17 cellular contexts compared by ENCODE assay signal in the genomic region with DNA sequence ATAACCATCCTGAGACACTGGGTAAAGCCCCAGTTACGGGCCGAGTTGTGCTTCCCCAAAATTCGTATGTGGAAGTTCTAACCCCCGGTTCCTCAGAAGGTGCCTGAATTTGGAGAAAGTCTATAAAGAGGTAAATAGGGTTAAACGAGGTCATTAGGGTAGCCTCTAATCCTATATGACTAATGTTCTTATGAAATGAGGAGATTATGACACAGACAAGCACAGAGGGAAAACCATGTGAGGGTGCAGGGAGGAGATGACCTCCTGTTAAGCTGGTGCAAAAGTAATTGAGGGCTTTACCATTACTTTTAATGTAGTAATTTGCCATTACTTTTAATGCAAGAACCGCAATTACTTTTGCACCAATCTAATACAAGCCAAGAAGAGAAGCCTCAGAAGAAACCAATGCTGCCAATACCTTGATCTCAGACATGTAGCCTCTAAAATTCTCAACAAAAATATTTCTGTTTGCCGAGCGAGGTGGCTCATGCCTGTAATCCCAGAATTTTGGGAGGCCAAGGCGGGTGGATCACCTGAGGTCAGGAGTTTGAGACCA.
DNase-seq lines count a peak whose midpoint lies in the region; ATAC-seq, FAIRE-seq and TF ChIP-seq lines count a peak whose summit lies in the region.
"Had no signal": no experiment of that assay in that cellular context is flagged by ENCODE, and none has a peak within 500 bp of the region (broad histone marks: within the 10 kb centered on the region; RNA-seq: fewer than 3 reads in every experiment).

No MANE protein-coding gene starts in this region.

- H3K79me2 ChIP-seq in keratinocyte (ENCODE audit: control insufficient read depth, insufficient read depth, low read length) = no peaks in the 10 kb centered on the region

- H3K4me3 ChIP-seq in keratinocyte (ENCODE audit: control insufficient read depth in 2 of 3, extremely low read depth in 1 of 3, insufficient read depth in 2 of 3, low read depth in 1 of 3, low read length in 3 of 3) = no peak overlapping the region
- H3K4me3 ChIP-seq in mucosa of descending colon = no peak overlapping the region
- H3K4me3 ChIP-seq: stomach, uterus had no signal

- peak overlapping the region; percentile 2 for H2AFZ ChIP-seq in keratinocyte (ENCODE audit: control insufficient read depth, low read length)

- FAIRE-seq in keratinocyte (lab: Jason Lieb, UNC) = no peak

- no peaks in the 10 kb centered on the region for H3K9me1 ChIP-seq in keratinocyte (ENCODE audit: control insufficient read depth, extremely low read depth, insufficient read depth, low read length)

- dilution Hi-C loops in keratinocyte (cut with MboI; ENCODE audit: extremely low pct_ligation_motif_present, low sequenced_read_pairs) = no loop called here

- H3K36me3 ChIP-seq in keratinocyte (ENCODE audit: control insufficient read depth in 2 of 2, extremely low read depth in 1 of 2, insufficient read depth in 2 of 2, low read length in 2 of 2) (no peaks in the 10 kb centered on the region), mucosa of descending colon (ENCODE audit: low read depth) (no peaks in the 10 kb centered on the region)
- H3K36me3 ChIP-seq: BE2C, stomach, uterus had no signal

- no peak overlapping the region for H3K27ac ChIP-seq in keratinocyte (ENCODE audit: control insufficient read depth, insufficient read depth, low read length)
- H3K27ac ChIP-seq: stomach, uterus had no signal

- DNase-seq in NCI-H82 treated with DMSO at 0.1 percent for 48 hours (lab: John Stamatoyannopoulos, UW; ENCODE audit: unreplicated experiment) (peak; percentile 96), keratinocyte (ENCODE audit: low read depth, low spot score) (no peak), NCI-H2029 treated with DMSO at 0.1 percent for 48 hours (lab: John Stamatoyannopoulos, UW) (no peak), mucosa of descending colon (no peak), EL (no peak)
- DNase-seq: activated CD4-positive, alpha-beta T cell treated with anti-CD3 and anti-CD28 coated beads for 1 hour; activated naive CD4-positive, alpha-beta T cell treated with anti-CD3 and anti-CD28 coated beads, Interleukin-2, amount 10 ng/mL, durations not matched to agents 7 days and 5 days; BE2C; hypothalamus; NCI-H187 treated with DMSO at 0.1 percent for 48 hours; NCI-H524; stomach; T-helper 17 cell; uterus had no signal

- no peaks in the 10 kb centered on the region for H3K27me3 ChIP-seq in keratinocyte (ENCODE audit: control insufficient read depth, extremely low read depth, insufficient read depth, low read length)
- H3K27me3 ChIP-seq: BE2C, stomach, uterus had no signal

- no peak overlapping the region for H3K9ac ChIP-seq in keratinocyte (ENCODE audit: control insufficient read depth, extremely low read depth, insufficient read depth, low read length)

- H3K4me1 ChIP-seq in keratinocyte (ENCODE audit: control insufficient read depth, extremely low read depth, insufficient read depth, low read length) (peaks cover 8% of the 10 kb centered on the region), mucosa of descending colon (ENCODE audit: low read depth) (no peaks in the 10 kb centered on the region)
- H3K4me1 ChIP-seq: BE2C, stomach, uterus had no signal

- H3K9me3 ChIP-seq in keratinocyte (ENCODE audit: control insufficient read depth, low read depth, low read length) = no peaks in the 10 kb centered on the region
- peaks cover 3% of the 10 kb centered on the region for H3K9me3 ChIP-seq in mucosa of descending colon
- H3K9me3 ChIP-seq: BE2C, uterus had no signal

- H4K20me1 ChIP-seq in keratinocyte (ENCODE audit: control insufficient read depth, extremely low read depth, insufficient read depth, low read length) = no peaks in the 10 kb centered on the region

- intact Hi-C loops in mucosa of descending colon (cut with DNase I, micrococcal nuclease) = no loop called here

- no peak for TF ChIP-seq CTCF in keratinocyte (optimal IDR thresholded peaks at IDR 0.05 in 1 of 3, IDR thresholded peaks at IDR 0.05 in 1 of 3, conservative IDR thresholded peaks at IDR 0.05 in 1 of 3; ENCODE audit: extremely low read depth in 1 of 3, insufficient read depth in 2 of 3, low read length in 3 of 3)
- TF ChIP-seq CTCF in mucosa of descending colon (IDR thresholded peaks at IDR 0.05) = no peak

- peak overlapping the region; percentile 76 for H3K4me2 ChIP-seq in keratinocyte (ENCODE audit: control insufficient read depth, extremely low read depth, insufficient read depth, low read depth, low read length)

- peak; percentile 0 for ATAC-seq in GM19372 (IDR thresholded peaks at IDR 0.05; ENCODE audit: low read depth, unreplicated experiment)
- ATAC-seq in HG02763 (IDR thresholded peaks at IDR 0.05; ENCODE audit: unreplicated experiment) = peak; percentile 6
- no peak for ATAC-seq in mucosa of descending colon
- ATAC-seq: Right ventricle myocardium inferior, T-helper 17 cell had no signal
